16 cellular contexts compared by ENCODE assay signal in genomic region chr15:89809093-89809786, GRCh38. TPM values are rescaled to one million over a fixed set of nuclear protein-coding genes. Genes with fewer than 3 reads are reported as not detected.
DNase-seq lines count a peak whose midpoint lies in the region; TF ChIP-seq lines count a peak whose summit lies in the region.
"Had no signal": no experiment of that assay in that cellular context is flagged by ENCODE, and none has a peak within 500 bp of the region (broad histone marks: within the 10 kb centered on the region; RNA-seq: fewer than 3 reads in every experiment).

No MANE protein-coding gene starts in this region.

- H3K27ac ChIP-seq in VCaP (peak overlapping the region; percentile 98), fibroblast of lung (ENCODE audit: insufficient read depth, low read length) (no peak overlapping the region), neutrophil (peak overlapping the region; percentile 58)
- H3K27ac ChIP-seq: tibial artery had no signal

- peak overlapping the region; percentile 44 for H3K27ac Mint-ChIP-seq in HFFc6
- H3K27ac Mint-ChIP-seq: activated CD4-positive, alpha-beta T cell treated with anti-CD3 and anti-CD28 coated beads for 36 hours; activated naive CD4-positive, alpha-beta T cell treated with anti-CD3 and anti-CD28 coated beads, Interleukin-2, amount 10 ng/mL, durations not matched to agents 7 days and 5 days had no signal

- DNase-seq in HFFc6 (no peak), fibroblast of lung (ENCODE audit: low read depth in 2 of 2) (peak; percentile 42 to 52), COR-L47 (lab: John Stamatoyannopoulos, UW) (no peak), NCI-H2107 treated with DMSO at 0.1 percent for 48 hours (lab: John Stamatoyannopoulos, UW; ENCODE audit: unreplicated experiment) (no peak), mucosa of gallbladder (ENCODE audit: low spot score) (no peak)
- no peak for DNase-seq in activated naive CD4-positive, alpha-beta T cell treated with Interleukin-2 at 50 U/mL for 16 hours
- DNase-seq: activated CD4-positive, alpha-beta T cell treated with anti-CD3 and anti-CD28 coated beads for 36 hours; HCEC 1CT; NCI-H187; stimulated activated CD4-positive, alpha-beta T cell treated with anti-CD3 and anti-CD28 coated beads, Interleukin-4, amount 100 ng/mL, for 4 hours; tibial artery had no signal

- H4K20me1 ChIP-seq in fibroblast of lung (ENCODE audit: control insufficient read depth, extremely low read depth, insufficient read depth, low read length) = no peaks in the 10 kb centered on the region

- H3K4me3 Mint-ChIP-seq in HFFc6 = no peak overlapping the region
- H3K4me3 Mint-ChIP-seq: activated CD4-positive, alpha-beta T cell treated with anti-CD3 and anti-CD28 coated beads for 36 hours; activated naive CD4-positive, alpha-beta T cell treated with anti-CD3 and anti-CD28 coated beads, Interleukin-2, amount 10 ng/mL, durations not matched to agents 7 days and 5 days had no signal

- no peak overlapping the region for H3K4me2 ChIP-seq in fibroblast of lung (ENCODE audit: extremely low read depth, insufficient read depth, low read length)

- no peak overlapping the region for H3K9ac ChIP-seq in fibroblast of lung (ENCODE audit: insufficient read depth, low read length)

- no peaks in the 10 kb centered on the region for H3K9me3 Mint-ChIP-seq in HFFc6
- H3K9me3 Mint-ChIP-seq: activated naive CD4-positive, alpha-beta T cell treated with anti-CD3 and anti-CD28 coated beads, Interleukin-2, amount 10 ng/mL, durations not matched to agents 7 days and 5 days had no signal

- peaks cover 60% of the 10 kb centered on the region for H3K79me2 ChIP-seq in fibroblast of lung (ENCODE audit: control insufficient read depth, insufficient read depth, low read length)

- H3K9me3 ChIP-seq in fibroblast of lung (ENCODE audit: control insufficient read depth, insufficient read depth, low read depth, low read length) (no peaks in the 10 kb centered on the region), neutrophil (no peaks in the 10 kb centered on the region)
- H3K9me3 ChIP-seq: tibial artery had no signal

- peaks cover 24% of the 10 kb centered on the region for H3K36me3 ChIP-seq in fibroblast of lung (ENCODE audit: control insufficient read depth, insufficient read depth, low read length)
- H3K36me3 ChIP-seq in neutrophil = peaks cover 86% of the 10 kb centered on the region

- no peak overlapping the region for H3K4me3 ChIP-seq in fibroblast of lung (replicated peaks in 1 of 4; ENCODE audit: control extremely low read depth in 1 of 4, insufficient read depth in 1 of 4, low read depth in 3 of 4, low read length in 4 of 4)
- no peak overlapping the region for H3K4me3 ChIP-seq in neutrophil (ENCODE audit: low read depth in 1 of 2, low read length in 1 of 2)
- H3K4me3 ChIP-seq: tibial artery had no signal

- H3K4me1 Mint-ChIP-seq in HFFc6 (ENCODE audit: low read depth) = peaks cover 62% of the 10 kb centered on the region
- H3K4me1 Mint-ChIP-seq: activated CD4-positive, alpha-beta T cell treated with anti-CD3 and anti-CD28 coated beads for 36 hours had no signal

- peaks cover 28% of the 10 kb centered on the region for H3K36me3 Mint-ChIP-seq in HFFc6 (ENCODE audit: low read depth)
- H3K36me3 Mint-ChIP-seq: activated naive CD4-positive, alpha-beta T cell treated with anti-CD3 and anti-CD28 coated beads, Interleukin-2, amount 10 ng/mL, durations not matched to agents 7 days and 5 days had no signal

- TF ChIP-seq CTCF in HFFc6 (IDR thresholded peaks at IDR 0.05) = no peak
- no peak for TF ChIP-seq CTCF in VCaP (conservative IDR thresholded peaks at IDR 0.05)
- TF ChIP-seq CTCF in fibroblast of lung (conservative IDR thresholded peaks at IDR 0.05 in 1 of 2, IDR thresholded peaks at IDR 0.05 in 1 of 2; ENCODE audit: low read depth in 1 of 2, low read length in 2 of 2) = no peak
- no peak for TF ChIP-seq CTCF in neutrophil (IDR thresholded peaks at IDR 0.05)

- H2AFZ ChIP-seq in fibroblast of lung (ENCODE audit: low read length) = no peak overlapping the region

- H3K4me1 ChIP-seq in fibroblast of lung (ENCODE audit: control insufficient read depth, extremely low read depth, insufficient read depth, low read length) = peaks cover 12% of the 10 kb centered on the region
- H3K4me1 ChIP-seq in neutrophil (ENCODE audit: control insufficient read depth in 1 of 2, insufficient read depth in 1 of 2, low read depth in 1 of 2, low read length in 1 of 2) = peaks cover 37 to 56% of the 10 kb centered on the region in 2 experiments

- H3K27me3 ChIP-seq in fibroblast of lung (ENCODE audit: control insufficient read depth, insufficient read depth, low read length) (no peaks in the 10 kb centered on the region), neutrophil (no peaks in the 10 kb centered on the region)

- H3K27me3 Mint-ChIP-seq in HFFc6 (ENCODE audit: insufficient read depth) = peaks cover 1% of the 10 kb centered on the region

RNA-seq across cellular contexts. Expression of gene ANPEP, which starts 5.4 kb away (rescaled TPM):
- 100 to 1,000 TPM; 502 to 857 (median 524) TPM for total RNA-seq in HFFc6 (2021; fragmentation: NEBNext Ultra II Directional; extraction: Animal tissue kit (Norgen Biotek cat#: 25700))
- total RNA-seq in fibroblast of lung = 21.6 and 70.8 TPM in 2 replicates
- polyA plus RNA-seq in fibroblast of lung = 72.8 and 116 TPM in 2 replicates
- 144 and 173 TPM in 2 replicates for polyA plus RNA-seq in fibroblast of lung (2012)
- 363 and 403 TPM in 2 replicates for polyA minus RNA-seq in fibroblast of lung (ENCODE audit: low replicate concordance)
- total RNA-seq in mucosa of gallbladder = 1,600 TPM

RNA-seq across cellular contexts. Expression of gene MESP2, which starts 33.1 kb away (rescaled TPM):
- total RNA-seq in HFFc6 (2021; fragmentation: NEBNext Ultra II Directional; extraction: Animal tissue kit (Norgen Biotek cat#: 25700)) = under 1 TPM in 3 of 6 experiments, not detected in 3; 0.19 to 0.26 (median 0.21) TPM
- 0.77 and 0.99 TPM in 2 replicates for total RNA-seq in fibroblast of lung
- 0.24 TPM in 1 of 2 replicates, not detected in the other for polyA plus RNA-seq in fibroblast of lung
- polyA plus RNA-seq in fibroblast of lung (2012) = 0.16 and 0.33 TPM in 2 replicates
- polyA minus RNA-seq in fibroblast of lung (ENCODE audit: low replicate concordance) = not detected in 2 replicates
- total RNA-seq in mucosa of gallbladder = 0.75 TPM
- total RNA-seq: NCI-H460, skeletal muscle tissue had no signal

RNA-seq across cellular contexts. Expression of gene MESP1, which starts 58.2 kb away (rescaled TPM):
- total RNA-seq in HFFc6 (2021; fragmentation: NEBNext Ultra II Directional; extraction: Animal tissue kit (Norgen Biotek cat#: 25700)) = under 1 TPM; 0.13 to 0.57 (median 0.26) TPM
- total RNA-seq in fibroblast of lung = 0.26 and 1.3 TPM in 2 replicates
- 0.06 TPM in 1 of 2 replicates, not detected in the other for polyA plus RNA-seq in fibroblast of lung
- polyA plus RNA-seq in fibroblast of lung (2012) = 0.13 and 0.80 TPM in 2 replicates
- polyA minus RNA-seq in fibroblast of lung (ENCODE audit: low replicate concordance) = not detected in 2 replicates
- total RNA-seq in mucosa of gallbladder = 4.6 TPM

Comparison
In these comparisons a context has a peak if more than half of its experiments do, and no peak if none do; other contexts are left out.
1. DNase-seq: peak in fibroblast of lung (2 of 2); none in HFFc6 (single experiment), activated naive CD4-positive, alpha-beta T cell treated with Interleukin-2 at 50 U/mL for 16 hours (single experiment), COR-L47 (single experiment), NCI-H2107 treated with DMSO at 0.1 percent for 48 hours (single experiment) and mucosa of gallbladder (single experiment).